13 cellular contexts compared by ENCODE assay signal in genomic region chr9:92774274-92774673, GRCh38. TPM values are rescaled to one million over a fixed set of nuclear protein-coding genes. Genes with fewer than 3 reads are reported as not detected.
DNase-seq lines count a peak whose midpoint lies in the region; ATAC-seq, FAIRE-seq and TF ChIP-seq lines count a peak whose summit lies in the region.
"Had no signal": no experiment of that assay in that cellular context is flagged by ENCODE, and none has a peak within 500 bp of the region (broad histone marks: within the 10 kb centered on the region; RNA-seq: fewer than 3 reads in every experiment).

No MANE protein-coding gene starts in this region.

- peaks cover 39% of the 10 kb centered on the region for H3K4me1 ChIP-seq in keratinocyte (ENCODE audit: control insufficient read depth, extremely low read depth, insufficient read depth, low read length)
- H3K4me1 ChIP-seq in HAP-1 = no peaks in the 10 kb centered on the region; the same call in 1 of the 2 replicates
- H3K4me1 ChIP-seq in heart right ventricle = peaks cover 0 to 30% (median 12%) of the 10 kb centered on the region in 9 donors

- H3K9me3 Mint-ChIP-seq in HFFc6 = no peaks in the 10 kb centered on the region
- H3K9me3 Mint-ChIP-seq: neural crest cell had no signal

- H2AFZ ChIP-seq in keratinocyte (ENCODE audit: control insufficient read depth, low read length) = no peak overlapping the region

- no peaks in the 10 kb centered on the region for H3K9me1 ChIP-seq in keratinocyte (ENCODE audit: control insufficient read depth, extremely low read depth, insufficient read depth, low read length)

- H3K9me3 ChIP-seq in keratinocyte (ENCODE audit: control insufficient read depth, low read depth, low read length) (peaks cover 3% of the 10 kb centered on the region), HAP-1 (peaks cover 5% of the 10 kb centered on the region; the same call in 1 of the 2 replicates), heart right ventricle (peaks cover 0 to 7% (median 0%) of the 10 kb centered on the region in 11 donors)

- no peaks in the 10 kb centered on the region for H3K27me3 ChIP-seq in keratinocyte (ENCODE audit: control insufficient read depth, extremely low read depth, insufficient read depth, low read length)
- no peaks in the 10 kb centered on the region; the same call in 1 of the 2 replicates for H3K27me3 ChIP-seq in HAP-1 (ENCODE audit: low read depth)
- no peaks in the 10 kb centered on the region for H3K27me3 ChIP-seq in heart right ventricle

- peak; percentile 99 for FAIRE-seq in keratinocyte (lab: Jason Lieb, UNC)
- FAIRE-seq in GM12891 (lab: Jason Lieb, UNC) = no peak
- FAIRE-seq: endothelial cell of umbilical vein had no signal

- H3K36me3 Mint-ChIP-seq in HFFc6 (ENCODE audit: low read depth) = no peaks in the 10 kb centered on the region
- H3K36me3 Mint-ChIP-seq: CD8-positive, alpha-beta memory T cell had no signal

- intact Hi-C loops in heart right ventricle (cut with DNase I) = loop anchor here in 2 of 10 donors (5.0 kb wide), 2 partner anchors 47 to 52 kb away; no protein-coding TSS in a partner anchor

- DNase-seq in AG09309 (ENCODE audit: low read depth) (peak; percentile 74), HFFc6 (peak; percentile 94), astrocyte of the spinal cord (ENCODE audit: low read depth, low spot score) (peak; percentile 92), keratinocyte (ENCODE audit: low read depth, low spot score) (no peak), GM12891 (ENCODE audit: insufficient read length, low spot score) (no peak), HAP-1 (ENCODE audit: low spot score in 2 of 2) (no peak), heart right ventricle (no peak)
- DNase-seq: CD8-positive, alpha-beta memory T cell; NCI-H2081; stimulated activated CD8-positive, alpha-beta memory T cell treated with anti-CD3 and anti-CD28 coated beads, Interleukin-4, amount 100 ng/mL, for 48 hours had no signal

- ATAC-seq in heart right ventricle (no peak), GM21447 (IDR thresholded peaks at IDR 0.05; ENCODE audit: unreplicated experiment) (no peak)

- H3K27ac Mint-ChIP-seq in HFFc6 = peak overlapping the region; percentile 58
- H3K27ac Mint-ChIP-seq: CD8-positive, alpha-beta memory T cell had no signal

- H3K9ac ChIP-seq in keratinocyte (ENCODE audit: control insufficient read depth, extremely low read depth, insufficient read depth, low read length) = peak overlapping the region; percentile 11

- no peaks in the 10 kb centered on the region for H3K79me2 ChIP-seq in keratinocyte (ENCODE audit: control insufficient read depth, insufficient read depth, low read length)

- WGBS in heart right ventricle, 2 donors = 86 to 92% methylated on average over 1 of the region's 1 CpG

- peaks cover 1% of the 10 kb centered on the region; the same call in 1 of the 2 replicates for H3K27me3 Mint-ChIP-seq in HFFc6 (ENCODE audit: insufficient read depth)

- H3K4me3 ChIP-seq in AG09309 (ENCODE audit: control insufficient read depth, low read depth, low read length) (no peak overlapping the region), astrocyte of the spinal cord (ENCODE audit: low read depth, low read length) (no peak overlapping the region), keratinocyte (ENCODE audit: control insufficient read depth in 2 of 3, extremely low read depth in 1 of 3, insufficient read depth in 2 of 3, low read depth in 1 of 3, low read length in 3 of 3) (no peak overlapping the region), HAP-1 (no peak overlapping the region), heart right ventricle (no peak overlapping the region)

- peak overlapping the region; percentile 67 for H3K27ac ChIP-seq in keratinocyte (ENCODE audit: control insufficient read depth, insufficient read depth, low read length)
- H3K27ac ChIP-seq in heart right ventricle = no peak overlapping the region

- dilution Hi-C loops in keratinocyte (cut with MboI; ENCODE audit: extremely low pct_ligation_motif_present, low sequenced_read_pairs) = no loop called here

- H3K4me3 Mint-ChIP-seq in HFFc6 = no peak overlapping the region
- H3K4me3 Mint-ChIP-seq: CD8-positive, alpha-beta memory T cell; neural crest cell had no signal

- H3K4me2 ChIP-seq in keratinocyte (ENCODE audit: control insufficient read depth, extremely low read depth, insufficient read depth, low read depth, low read length) = peak overlapping the region; percentile 9

- H4K20me1 ChIP-seq in keratinocyte (ENCODE audit: control insufficient read depth, extremely low read depth, insufficient read depth, low read length) = no peaks in the 10 kb centered on the region

- H3K36me3 ChIP-seq in keratinocyte (ENCODE audit: control insufficient read depth in 2 of 2, extremely low read depth in 1 of 2, insufficient read depth in 2 of 2, low read length in 2 of 2) = no peaks in the 10 kb centered on the region
- no peaks in the 10 kb centered on the region for H3K36me3 ChIP-seq in HAP-1 (replicated peaks)
- no peaks in the 10 kb centered on the region for H3K36me3 ChIP-seq in heart right ventricle

- H3K4me1 Mint-ChIP-seq in HFFc6 (ENCODE audit: low read depth) = peaks cover 16% of the 10 kb centered on the region
- H3K4me1 Mint-ChIP-seq: neural crest cell had no signal

- in situ Hi-C loops in astrocyte of the spinal cord (cut with HindIII; ENCODE audit: low sequenced_read_pairs) (no loop called here), HAP-1 (cut with MboI; ENCODE audit: low sequenced_read_pairs) (no loop called here)

- no peak for TF ChIP-seq POLR2A in GM12891 (IDR thresholded peaks at IDR 0.05; ENCODE audit: low read depth, low read length)

- TF ChIP-seq CTCF in AG09309 (IDR thresholded peaks at IDR 0.05; ENCODE audit: control insufficient read depth, insufficient read depth, low read depth, low read length, missing control alignments) (no peak), HFFc6 (IDR thresholded peaks at IDR 0.05) (no peak), astrocyte of the spinal cord (IDR thresholded peaks at IDR 0.05; ENCODE audit: low read depth, low read length) (no peak), keratinocyte (optimal IDR thresholded peaks at IDR 0.05 in 1 of 3, IDR thresholded peaks at IDR 0.05 in 1 of 3, conservative IDR thresholded peaks at IDR 0.05 in 1 of 3; ENCODE audit: extremely low read depth in 1 of 3, insufficient read depth in 2 of 3, low read length in 3 of 3) (no peak), heart right ventricle (IDR thresholded peaks at IDR 0.05) (no peak)

TF ChIP-seq in GM12891, 5 proteins besides CTCF, POLR2A, EP300 and RAD21:
- TF ChIP-seq SPI1 (IDR thresholded peaks at IDR 0.05; ENCODE audit: low read depth, low read length) (no peak), PAX5 (IDR thresholded peaks at IDR 0.05; ENCODE audit: insufficient read depth, low read length, severe bottlenecking) (no peak), POLR2AphosphoS5 (IDR thresholded peaks at IDR 0.05; ENCODE audit: low read depth, low read length) (no peak), TAF1 (IDR thresholded peaks at IDR 0.05; ENCODE audit: low read depth, low read length) (no peak), POU2F2 (IDR thresholded peaks at IDR 0.05; ENCODE audit: low read depth, low read length) (no peak)
TF ChIP-seq in GM12891: peak in this region for 0.

RNA-seq across cellular contexts. Expression of gene BICD2, which starts 9.6 kb away (rescaled TPM):
- total RNA-seq in HFFc6 (2021; fragmentation: NEBNext Ultra II Directional; extraction: Animal tissue kit (Norgen Biotek cat#: 25700)) = 10 to 100 TPM; 32.4 to 38.6 (median 36.1) TPM
- polyA plus RNA-seq in keratinocyte (26.9 to 47.3 TPM (median 41.9 TPM) in 3 replicates), heart right ventricle (10 to 100 TPM; 22.5 to 24.7 TPM)
- 97.4 TPM for polyA plus RNA-seq in keratinocyte (2011; ENCODE audit: low read depth)
- 42.9 and 60.3 TPM in 2 replicates for polyA plus RNA-seq in keratinocyte (2011; cell fraction: cytosol; rRNA removed)
- 76.7 and 81.0 TPM in 2 replicates for polyA plus RNA-seq in keratinocyte (2011; cell fraction: nucleus; rRNA removed)
- polyA plus RNA-seq in keratinocyte (2012; ENCODE audit: low replicate concordance) = 63.7 and 91.3 TPM in 2 replicates
- 38.6 to 50.1 TPM (median 44.3 TPM) in 3 replicates for polyA minus RNA-seq in keratinocyte
- 57.0 TPM for polyA minus RNA-seq in keratinocyte (2011; cell fraction: cytosol; rRNA and poly(A)+ RNA removed)
- polyA minus RNA-seq in keratinocyte (2011; cell fraction: nucleus; rRNA and poly(A)+ RNA removed) = 45.6 and 62.4 TPM in 2 replicates
- polyA plus RNA-seq in GM12891 (2012; ENCODE audit: low read depth, missing spikeins) = 7.6 TPM
- total RNA-seq in heart right ventricle = 10 to 100 TPM; 28.0 to 41.8 (median 33.4) TPM

Comparison
In these comparisons a context has a peak if more than half of its experiments do, and no peak if none do; other contexts are left out.
1. DNase-seq: peak in AG09309 (single experiment), HFFc6 (single experiment) and astrocyte of the spinal cord (single experiment); none in keratinocyte (single experiment), GM12891 (single experiment), HAP-1 (0 of 2) and heart right ventricle (0 of 2).